23 cellular contexts compared by ENCODE assay signal in the genomic region with DNA sequence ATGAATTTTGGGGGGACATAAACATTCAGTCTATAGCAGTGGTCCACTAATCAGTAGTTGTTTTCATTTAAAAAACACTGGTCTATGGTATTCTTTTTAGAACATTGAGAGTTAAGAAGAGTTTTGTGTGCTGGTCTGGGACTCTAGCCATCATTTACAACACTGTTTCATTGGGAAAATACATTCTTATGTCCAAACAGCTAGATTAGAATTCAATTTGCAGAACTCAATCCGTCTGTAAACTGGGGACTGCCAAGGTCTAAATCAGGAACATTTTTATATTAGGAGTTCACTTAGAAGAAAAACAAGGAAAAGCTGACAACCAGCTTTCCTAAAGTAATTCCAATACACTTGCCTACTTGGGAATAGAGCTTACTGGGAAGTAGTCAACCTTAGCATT.
"Had no signal": no experiment of that assay in that cellular context is flagged by ENCODE, and none has a peak within 500 bp of the region (broad histone marks: within the 10 kb centered on the region; RNA-seq: fewer than 3 reads in every experiment).

No MANE protein-coding gene starts in this region.

- H3K4me3 ChIP-seq: coronary artery, left ventricle myocardium inferior, right atrium auricular region, sigmoid colon, skin epidermis, suprapubic skin, thyroid gland, upper lobe of left lung, vagina had no signal

- H3K4me3 Mint-ChIP-seq: endodermal cell; immature natural killer cell; naive thymus-derived CD4-positive, alpha-beta T cell; neural crest cell; stimulated activated effector memory CD8-positive, alpha-beta T cell treated with anti-CD3 and anti-CD28 coated beads, Interleukin-12 subunit alpha, Interleukin-12 subunit beta, amount 100 ng/mL, for 72 hours had no signal

- H3K4me1 Mint-ChIP-seq: immature natural killer cell; stimulated activated effector memory CD8-positive, alpha-beta T cell treated with anti-CD3 and anti-CD28 coated beads, Interleukin-12 subunit alpha, Interleukin-12 subunit beta, amount 100 ng/mL, for 72 hours had no signal

- H3K27ac Mint-ChIP-seq: endodermal cell; immature natural killer cell; naive thymus-derived CD4-positive, alpha-beta T cell; stimulated activated effector memory CD8-positive, alpha-beta T cell treated with anti-CD3 and anti-CD28 coated beads, Interleukin-12 subunit alpha, Interleukin-12 subunit beta, amount 100 ng/mL, for 72 hours had no signal

- H3K9me3 Mint-ChIP-seq: endodermal cell; naive thymus-derived CD4-positive, alpha-beta T cell; neural crest cell; stimulated activated effector memory CD8-positive, alpha-beta T cell treated with anti-CD3 and anti-CD28 coated beads, Interleukin-12 subunit alpha, Interleukin-12 subunit beta, amount 100 ng/mL, for 72 hours had no signal

- H3K36me3 ChIP-seq: left ventricle myocardium inferior, right atrium auricular region, sigmoid colon, suprapubic skin, thyroid gland, upper lobe of left lung, vagina had no signal

- H3K36me3 Mint-ChIP-seq: immature natural killer cell; naive thymus-derived CD4-positive, alpha-beta T cell; stimulated activated effector memory CD8-positive, alpha-beta T cell treated with anti-CD3 and anti-CD28 coated beads, Interleukin-12 subunit alpha, Interleukin-12 subunit beta, amount 100 ng/mL, for 72 hours had no signal

- H3K9me3 ChIP-seq: left ventricle myocardium inferior, right atrium auricular region, sigmoid colon, suprapubic skin, thyroid gland, upper lobe of left lung, vagina had no signal

- H3K27me3 ChIP-seq: foreskin keratinocyte, right atrium auricular region, sigmoid colon, suprapubic skin, thyroid gland, upper lobe of left lung, vagina had no signal

- ATAC-seq: foreskin keratinocyte; naive thymus-derived CD4-positive, alpha-beta T cell; stimulated activated effector memory CD8-positive, alpha-beta T cell treated with anti-CD3 and anti-CD28 coated beads, Interleukin-12 subunit alpha, Interleukin-12 subunit beta, amount 100 ng/mL, for 72 hours; stimulated activated naive CD8-positive, alpha-beta T cell treated with anti-CD3 and anti-CD28 coated beads, Interleukin-15, Interleukin-2, amounts not matched to agents 100 U/mL and 50 U/mL, for 24 hours had no signal

- H3K27ac ChIP-seq: foreskin keratinocyte, left ventricle myocardium inferior, sigmoid colon, suprapubic skin, thyroid gland, upper lobe of left lung, vagina had no signal

- DNase-seq: effector CD4-positive, alpha-beta T cell; endodermal cell; erythroblast; foreskin keratinocyte; immature natural killer cell; left cardiac atrium; left ventricle myocardium inferior; mesendoderm; naive thymus-derived CD4-positive, alpha-beta T cell; posterior cingulate gyrus; sigmoid colon; stimulated activated CD4-positive, alpha-beta T cell treated with anti-CD3 and anti-CD28 coated beads, Interleukin-12 subunit alpha, Interleukin-12 subunit beta, amount 100 ng/mL, for 4 hours; stimulated activated CD4-positive, alpha-beta T cell treated with anti-CD3 and anti-CD28 coated beads, Interleukin-2, amount 100 ng/mL, for 48 hours; stimulated activated naive CD8-positive, alpha-beta T cell treated with anti-CD3 and anti-CD28 coated beads, Interleukin-15, Interleukin-2, amounts not matched to agents 100 U/mL and 50 U/mL, for 24 hours; thyroid gland; upper lobe of left lung had no signal

- H3K4me1 ChIP-seq: foreskin keratinocyte, left ventricle myocardium inferior, right atrium auricular region, sigmoid colon, suprapubic skin, thyroid gland had no signal
